Comparison of ENCODE assay signal across 2 cellular contexts in the genomic region with DNA sequence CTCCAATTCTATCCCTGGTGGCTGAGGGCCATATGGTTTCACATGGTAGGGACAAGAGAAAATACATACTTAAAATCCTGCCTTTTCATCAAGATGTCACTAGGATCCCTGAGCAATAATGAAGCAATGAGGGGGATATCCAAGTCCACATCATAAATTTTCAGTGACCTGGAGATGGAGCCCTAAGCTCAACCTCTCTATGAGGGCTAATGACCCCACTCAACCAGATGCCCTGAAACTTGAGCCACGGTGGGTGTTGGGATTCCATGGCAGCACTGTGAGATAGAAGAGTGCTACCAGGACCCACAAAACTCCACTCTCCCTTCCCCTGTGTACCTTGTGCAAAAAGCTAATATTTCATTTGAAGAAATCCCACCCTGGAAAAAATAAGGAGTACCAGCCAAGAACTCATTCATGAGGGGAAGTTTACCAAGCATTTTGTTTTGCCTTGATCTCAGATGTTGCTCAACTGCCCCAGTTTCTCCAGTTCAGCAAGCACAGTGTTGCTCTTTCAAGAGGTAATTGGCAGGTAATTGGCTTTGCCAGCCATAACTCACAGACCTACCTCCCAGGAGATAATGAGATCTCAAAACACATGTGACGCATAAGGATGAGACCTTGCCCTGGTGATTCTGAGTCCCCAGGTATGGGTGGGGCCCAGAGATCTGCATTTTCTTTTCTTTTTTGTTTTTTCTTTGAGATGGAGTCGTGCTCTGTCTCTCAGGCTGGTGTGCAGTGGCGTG.
TF ChIP-seq lines count a peak whose summit lies in the region.

No MANE protein-coding gene starts in this region.

TF ChIP-seq in HCT116, 20 proteins besides CTCF, POLR2A, EP300 and RAD21:
- TF ChIP-seq YY1 (IDR thresholded peaks at IDR 0.05; ENCODE audit: extremely low read depth, insufficient replicate concordance, low read depth, low read length) (no peak), ZNF274 (IDR thresholded peaks at IDR 0.05; ENCODE audit: low read depth, low read length) (no peak), CEBPB (IDR thresholded peaks at IDR 0.05; ENCODE audit: low read depth) (no peak), REST (IDR thresholded peaks at IDR 0.05; ENCODE audit: low read depth) (no peak), MAX (IDR thresholded peaks at IDR 0.05) (no peak), EGR1 (IDR thresholded peaks at IDR 0.05; ENCODE audit: low read depth) (no peak), CBX3 (IDR thresholded peaks at IDR 0.05; ENCODE audit: low read depth) (no peak), TCF7L2 (IDR thresholded peaks at IDR 0.05; ENCODE audit: borderline replicate concordance, extremely low read depth, insufficient read depth, insufficient read length) (no peak), JUND (IDR thresholded peaks at IDR 0.05) (no peak), SIN3A (IDR thresholded peaks at IDR 0.05; ENCODE audit: low read depth) (no peak), ZFX (IDR thresholded peaks at IDR 0.05) (no peak), POLR2AphosphoS5 (IDR thresholded peaks at IDR 0.05; ENCODE audit: low read depth, low read length) (no peak), SRF (IDR thresholded peaks at IDR 0.05; ENCODE audit: low read depth) (no peak), FOSL1 (IDR thresholded peaks at IDR 0.05; ENCODE audit: low read depth) (no peak), EZH2phosphoT487 (IDR thresholded peaks at IDR 0.05; ENCODE audit: borderline replicate concordance) (no peak), ELF1 (IDR thresholded peaks at IDR 0.05; ENCODE audit: borderline replicate concordance, low read depth) (no peak), SP1 (IDR thresholded peaks at IDR 0.05; ENCODE audit: low read depth) (no peak), EZH2 (IDR thresholded peaks at IDR 0.05) (no peak)
- TF ChIP-seq, protein P1, sequence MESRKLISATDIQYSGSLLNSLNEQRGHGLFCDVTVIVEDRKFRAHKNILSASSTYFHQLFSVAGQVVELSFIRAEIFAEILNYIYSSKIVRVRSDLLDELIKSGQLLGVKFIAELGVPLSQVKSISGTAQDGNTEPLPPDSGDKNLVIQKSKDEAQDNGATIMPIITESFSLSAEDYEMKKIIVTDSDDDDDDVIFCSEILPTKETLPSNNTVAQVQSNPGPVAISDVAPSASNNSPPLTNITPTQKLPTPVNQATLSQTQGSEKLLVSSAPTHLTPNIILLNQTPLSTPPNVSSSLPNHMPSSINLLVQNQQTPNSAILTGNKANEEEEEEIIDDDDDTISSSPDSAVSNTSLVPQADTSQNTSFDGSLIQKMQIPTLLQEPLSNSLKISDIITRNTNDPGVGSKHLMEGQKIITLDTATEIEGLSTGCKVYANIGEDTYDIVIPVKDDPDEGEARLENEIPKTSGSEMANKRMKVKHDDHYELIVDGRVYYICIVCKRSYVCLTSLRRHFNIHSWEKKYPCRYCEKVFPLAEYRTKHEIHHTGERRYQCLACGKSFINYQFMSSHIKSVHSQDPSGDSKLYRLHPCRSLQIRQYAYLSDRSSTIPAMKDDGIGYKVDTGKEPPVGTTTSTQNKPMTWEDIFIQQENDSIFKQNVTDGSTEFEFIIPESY (IDR thresholded peaks at IDR 0.05; ENCODE audit: extremely low read depth, insufficient replicate concordance, low read length), result no peak
- TF ChIP-seq, protein P2, sequence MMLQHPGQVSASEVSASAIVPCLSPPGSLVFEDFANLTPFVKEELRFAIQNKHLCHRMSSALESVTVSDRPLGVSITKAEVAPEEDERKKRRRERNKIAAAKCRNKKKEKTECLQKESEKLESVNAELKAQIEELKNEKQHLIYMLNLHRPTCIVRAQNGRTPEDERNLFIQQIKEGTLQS (IDR thresholded peaks at IDR 0.05), result no peak

TF ChIP-seq in HepG2, 621 proteins besides CTCF, POLR2A, EP300 and RAD21:
- TF ChIP-seq SMC3 (IDR thresholded peaks at IDR 0.05; ENCODE audit: low read length) (peak; percentile 38; the same call in 1 of the 2 replicates), GABPA (IDR thresholded peaks at IDR 0.05; ENCODE audit: low read depth, low read length) (no peak), GABPA (CRISPR knock-in tag; IDR thresholded peaks at IDR 0.05; ENCODE audit: low read depth) (no peak), RBAK (CRISPR knock-in tag; IDR thresholded peaks at IDR 0.05) (no peak), STAG1 (CRISPR knock-in tag; IDR thresholded peaks at IDR 0.05) (peak; percentile 55)
